In the genomic region with DNA sequence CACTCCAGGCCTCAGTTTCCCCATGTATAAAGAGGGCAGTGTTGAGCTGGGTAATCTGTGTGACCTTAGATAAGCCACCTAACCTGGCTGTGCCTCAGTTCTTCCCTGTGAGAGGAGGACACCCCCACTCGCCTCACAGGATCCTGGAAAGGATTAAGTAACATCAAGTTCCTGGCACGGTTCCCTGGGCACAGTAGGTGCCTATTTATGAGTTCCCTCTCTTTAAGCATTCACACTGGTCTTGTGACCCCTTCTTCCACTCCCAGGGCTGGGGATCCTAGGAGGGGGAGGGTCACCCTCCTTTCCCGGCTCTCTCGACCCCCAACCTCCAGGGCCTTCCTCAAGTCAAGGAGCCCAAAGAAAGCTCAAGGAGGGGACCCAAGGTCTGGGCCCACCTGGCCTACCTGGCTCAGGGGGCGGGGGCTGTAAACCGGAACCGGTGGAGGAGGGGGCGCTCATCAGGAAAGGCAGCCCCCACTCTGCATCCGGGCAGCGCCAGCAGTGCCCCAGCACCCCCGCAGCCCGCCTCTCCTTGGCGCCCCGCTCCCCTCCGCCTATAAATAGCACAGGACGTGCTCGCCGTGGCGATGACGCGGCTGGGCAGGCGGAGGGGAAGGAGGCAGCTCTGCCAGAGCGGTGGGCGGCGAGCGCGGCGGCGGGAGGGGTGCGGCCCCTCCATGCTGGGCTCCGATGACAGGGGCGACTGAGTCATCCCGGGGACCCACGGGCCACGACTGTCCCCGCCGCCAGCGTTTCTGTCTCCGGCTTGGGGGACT, we compare ENCODE assay signal across 9 cellular contexts. TPM values are rescaled to one million over a fixed set of nuclear protein-coding genes. Genes with fewer than 3 reads are reported as not detected.
A peak's percentile ranks its signal among the peaks of the same experiment; 100 is the strongest.
DNase-seq lines count a peak whose midpoint lies in the region; ATAC-seq, FAIRE-seq and TF ChIP-seq lines count a peak whose summit lies in the region.
"Had no signal": no experiment of that assay in that cellular context is flagged by ENCODE, and none has a peak within 500 bp of the region (broad histone marks: within the 10 kb centered on the region; RNA-seq: fewer than 3 reads in every experiment).

No MANE protein-coding gene starts in this region.

- H3K4me2 ChIP-seq in HepG2 (ENCODE audit: low read depth, low read length) = no peak overlapping the region

- no peak overlapping the region for H2AFZ ChIP-seq in HepG2 (ENCODE audit: low read length)

- no peak for TF ChIP-seq POLR2A in HepG2 (IDR thresholded peaks at IDR 0.05; ENCODE audit: insufficient read depth in 1 of 2, low read depth in 2 of 2, low read length in 2 of 2)

- H3K36me3 Mint-ChIP-seq in central memory CD8-positive, alpha-beta T cell (ENCODE audit: insufficient read depth) = peaks cover 8% of the 10 kb centered on the region

- DNase-seq in activated CD4-positive, alpha-beta T cell treated with anti-CD3 and anti-CD28 coated beads for 1 hour = peak; percentile 59
- peak; percentile 51 for DNase-seq in central memory CD8-positive, alpha-beta T cell (ENCODE audit: low spot score in 2 of 2)
- DNase-seq in HepG2 (ENCODE audit: low spot score) (no peak), NCI-H526 (lab: John Stamatoyannopoulos, UW) (no peak), NCI-H524 treated with DMSO at 0.1 percent for 48 hours (lab: John Stamatoyannopoulos, UW) (no peak), NCI-H187 (lab: John Stamatoyannopoulos, UW) (no peak)
- peak; percentile 75 for DNase-seq in stimulated activated CD4-positive, alpha-beta T cell treated with anti-CD3 and anti-CD28 coated beads, Interleukin-4, amount 100 ng/mL, for 1 hour

- H3K4me3 Mint-ChIP-seq in central memory CD8-positive, alpha-beta T cell = peak overlapping the region; percentile 64

- H3K79me2 ChIP-seq in HepG2 (ENCODE audit: insufficient read depth, low read length) = no peaks in the 10 kb centered on the region

- intact Hi-C loops in HepG2 (cut with micrococcal nuclease; ENCODE audit: unreplicated experiment) = no loop called here

- in situ Hi-C loops in HepG2 (cut with HindIII; ENCODE audit: extremely low pct_ligation_motif_present, low pct_unique_long_range_greater_than_20kb) = no loop called here

- H3K27ac ChIP-seq in HUES64 (ENCODE audit: low read depth, low read length) (no peak overlapping the region), HepG2 (ENCODE audit: extremely low read length, insufficient read depth, low read length) (no peak overlapping the region)

- no peak for TF ChIP-seq RAD21 in HepG2 (CRISPR knock-in tag; IDR thresholded peaks at IDR 0.05)

- H3K27me3 Mint-ChIP-seq in central memory CD8-positive, alpha-beta T cell = peaks cover 13% of the 10 kb centered on the region

- H3K9me3 Mint-ChIP-seq in central memory CD8-positive, alpha-beta T cell = no peaks in the 10 kb centered on the region

- BruUV-seq in HepG2 (replicated peaks; lab: Mats Ljungman, UMichigan) = no TSS peak

- H3K4me1 Mint-ChIP-seq in central memory CD8-positive, alpha-beta T cell = peaks cover 21% of the 10 kb centered on the region

- H3K4me1 ChIP-seq in HUES64 (ENCODE audit: insufficient read depth, low read length) (peaks cover 13% of the 10 kb centered on the region; the same call in 1 of the 2 replicates), HepG2 (ENCODE audit: insufficient read depth, low read length) (no peaks in the 10 kb centered on the region)

- H3K27ac Mint-ChIP-seq in central memory CD8-positive, alpha-beta T cell (ENCODE audit: low read depth) = peak overlapping the region; percentile 78

- no peaks in the 10 kb centered on the region; the same call in 1 of the 2 replicates for H4K20me1 ChIP-seq in HepG2 (ENCODE audit: insufficient read depth, low read length)

- H3K36me3 ChIP-seq in HUES64 (ENCODE audit: insufficient read depth, low read length) = peaks cover 8% of the 10 kb centered on the region
- H3K36me3 ChIP-seq in HepG2 (replicated peaks in 1 of 2; ENCODE audit: control insufficient read depth in 1 of 2, insufficient read depth in 2 of 2, low read length in 2 of 2) = peaks cover 4 to 7% of the 10 kb centered on the region in 2 experiments; a peak in 4 of 5 replicates

- peak; percentile 71 for ATAC-seq in central memory CD8-positive, alpha-beta T cell (replicated peaks; ENCODE audit: extremely low read depth, poor library complexity, severe bottlenecking)
- no peak for ATAC-seq in HepG2

- POLR2A ChIA-PET in HepG2 (lab: Yijun Ruan, JAX) = interaction anchor here (3.0 kb wide), 1 partner anchor 10 kb away, joined by 22 read pairs; a partner anchor contains a TSS

- H3K4me3 ChIP-seq in HUES64 (ENCODE audit: low read length) (peak overlapping the region; percentile 53), HepG2 (replicated peaks in 1 of 3; ENCODE audit: insufficient read depth in 1 of 3, low read depth in 2 of 3, low read length in 3 of 3) (no peak overlapping the region)

- peaks cover 16% of the 10 kb centered on the region for H3K27me3 ChIP-seq in HUES64 (ENCODE audit: insufficient read depth, low read length)
- H3K27me3 ChIP-seq in HepG2 (ENCODE audit: control insufficient read depth in 1 of 2, insufficient read depth in 2 of 2, low read length in 2 of 2) = peaks cover 13 to 58% of the 10 kb centered on the region in 2 experiments; a peak in 4 of 5 replicates

- CTCF ChIA-PET in HepG2 (lab: Yijun Ruan, JAX; ENCODE audit: low intra/inter-chr PET ratio, low total read pairs) = interaction anchor here (4.3 kb wide), 1 partner anchor 35 kb away, joined by 35 read pairs; no protein-coding TSS in a partner anchor

- no peak for TF ChIP-seq CTCF in HepG2 (CRISPR knock-in tag; IDR thresholded peaks at IDR 0.05)

- 9% methylated on average over 39 of the region's 39 CpGs for WGBS in HUES64
- WGBS in HepG2 (ENCODE audit: low lambda C conversion rate) = 25% methylated on average over 13 of the region's 39 CpGs

- FAIRE-seq in HepG2 (lab: Jason Lieb, UNC) = no peak
- FAIRE-seq: colon had no signal

- no peak for TF ChIP-seq EP300 in HepG2 (IDR thresholded peaks at IDR 0.05; ENCODE audit: low read depth in 2 of 2, low read length in 2 of 2)
- TF ChIP-seq EP300 in HepG2 (CRISPR knock-in tag; IDR thresholded peaks at IDR 0.05; ENCODE audit: borderline replicate concordance) = no peak

- H3K9ac ChIP-seq in HUES64 (ENCODE audit: low read depth, low read length) (peak overlapping the region; percentile 38; the same call in 1 of the 2 replicates), HepG2 (ENCODE audit: insufficient read depth, low read depth, low read length) (no peak overlapping the region)

- H3K9me3 ChIP-seq in HUES64 (ENCODE audit: insufficient read depth, low read depth, low read length) (no peaks in the 10 kb centered on the region), HepG2 (ENCODE audit: low read length) (no peaks in the 10 kb centered on the region)

RNA-seq across cellular contexts. Expression of a gene that starts 9.4 kb away (rescaled TPM):
- 2,560 TPM for polyA plus RNA-seq in HUES64 (2013, experiment 1 of 2)
- 2,667 TPM for polyA plus RNA-seq in HUES64 (2013, experiment 2 of 2)
- 2,768 and 3,257 TPM in 2 replicates for total RNA-seq in HepG2 (2016; rRNA removed; fragmentation: Illumina TruSeq; extraction: Trizol)
- total RNA-seq in HepG2 (2016; cell fraction: cytosol; rRNA removed; fragmentation: Illumina TruSeq; extraction: Trizol; ENCODE audit: low read depth) = 3,353 and 3,708 TPM in 2 replicates
- total RNA-seq in HepG2 (2016; cell fraction: insoluble cytoplasmic fraction; rRNA removed; fragmentation: Illumina TruSeq; extraction: Trizol) = 2,694 and 3,334 TPM in 2 replicates
- 5,175 and 5,294 TPM in 2 replicates for total RNA-seq in HepG2 (2016; cell fraction: membrane; rRNA removed; fragmentation: Illumina TruSeq; extraction: Trizol)
- 990 and 1,076 TPM in 2 replicates for total RNA-seq in HepG2 (2016; cell fraction: nucleus; rRNA removed; fragmentation: Illumina TruSeq; extraction: Trizol)
- polyA plus RNA-seq in HepG2 (2011; rRNA removed) = 2,522 and 2,554 TPM in 2 replicates
- 3,383 and 3,728 TPM in 2 replicates for polyA plus RNA-seq in HepG2 (2011; cell fraction: cytosol; rRNA removed)
- polyA plus RNA-seq in HepG2 (2011; cell fraction: nucleus; rRNA removed) = 768 and 1,029 TPM in 2 replicates
- 2,340 and 2,506 TPM in 2 replicates for polyA plus RNA-seq in HepG2 (2012)
- 5,160 and 5,701 TPM in 2 replicates for polyA plus RNA-seq in HepG2 (2016; cell fraction: cytosol; fragmentation: Illumina TruSeq; extraction: Trizol; ENCODE audit: low read depth)
- 4,287 and 4,430 TPM in 2 replicates for polyA plus RNA-seq in HepG2 (2016; cell fraction: insoluble cytoplasmic fraction; fragmentation: Illumina TruSeq; extraction: Trizol; ENCODE audit: low read depth)
- 6,675 and 6,831 TPM in 2 replicates for polyA plus RNA-seq in HepG2 (2016; cell fraction: membrane; fragmentation: Illumina TruSeq; extraction: Trizol; ENCODE audit: low read depth)
- 2,116 and 2,174 TPM in 2 replicates for polyA plus RNA-seq in HepG2 (2016; cell fraction: nucleus; fragmentation: Illumina TruSeq; extraction: Trizol; ENCODE audit: insufficient read depth, low read depth)
- polyA minus RNA-seq in HepG2 (2011; rRNA and poly(A)+ RNA removed; ENCODE audit: low replicate concordance) = 413 and 602 TPM in 2 replicates
- polyA minus RNA-seq in HepG2 (2011; cell fraction: cytosol; rRNA and poly(A)+ RNA removed) = 764 and 846 TPM in 2 replicates
- polyA minus RNA-seq in HepG2 (2011; cell fraction: nucleus; rRNA and poly(A)+ RNA removed) = 184 and 212 TPM in 2 replicates

RNA-seq across cellular contexts. Expression of a gene that starts 12.0 kb away (rescaled TPM):
- polyA plus RNA-seq in HUES64 (2013, experiment 1 of 2) = 4.7 TPM
- 6.3 TPM for polyA plus RNA-seq in HUES64 (2013, experiment 2 of 2)
- 0.60 and 0.75 TPM in 2 replicates for total RNA-seq in HepG2 (2016; rRNA removed; fragmentation: Illumina TruSeq; extraction: Trizol)
- 0.26 and 0.71 TPM in 2 replicates for total RNA-seq in HepG2 (2016; cell fraction: cytosol; rRNA removed; fragmentation: Illumina TruSeq; extraction: Trizol; ENCODE audit: low read depth)
- 0.19 and 0.84 TPM in 2 replicates for total RNA-seq in HepG2 (2016; cell fraction: insoluble cytoplasmic fraction; rRNA removed; fragmentation: Illumina TruSeq; extraction: Trizol)
- total RNA-seq in HepG2 (2016; cell fraction: membrane; rRNA removed; fragmentation: Illumina TruSeq; extraction: Trizol) = 0.34 and 0.48 TPM in 2 replicates
- total RNA-seq in HepG2 (2016; cell fraction: nucleus; rRNA removed; fragmentation: Illumina TruSeq; extraction: Trizol) = 1.8 TPM in 2 replicates
- polyA plus RNA-seq in HepG2 (2011; rRNA removed) = 1.5 and 2.9 TPM in 2 replicates
- polyA plus RNA-seq in HepG2 (2011; cell fraction: cytosol; rRNA removed) = 0.50 and 0.51 TPM in 2 replicates
- 8.4 and 12.2 TPM in 2 replicates for polyA plus RNA-seq in HepG2 (2011; cell fraction: nucleus; rRNA removed)
- 1.3 and 1.5 TPM in 2 replicates for polyA plus RNA-seq in HepG2 (2012)
- 0.28 and 0.34 TPM in 2 replicates for polyA plus RNA-seq in HepG2 (2016; cell fraction: cytosol; fragmentation: Illumina TruSeq; extraction: Trizol; ENCODE audit: low read depth)
- 0.47 and 0.96 TPM in 2 replicates for polyA plus RNA-seq in HepG2 (2016; cell fraction: insoluble cytoplasmic fraction; fragmentation: Illumina TruSeq; extraction: Trizol; ENCODE audit: low read depth)
- polyA plus RNA-seq in HepG2 (2016; cell fraction: membrane; fragmentation: Illumina TruSeq; extraction: Trizol; ENCODE audit: low read depth) = 0.38 and 0.40 TPM in 2 replicates
- 4.7 and 7.2 TPM in 2 replicates for polyA plus RNA-seq in HepG2 (2016; cell fraction: nucleus; fragmentation: Illumina TruSeq; extraction: Trizol; ENCODE audit: insufficient read depth, low read depth)
- 4.4 and 8.5 TPM in 2 replicates for polyA minus RNA-seq in HepG2 (2011; rRNA and poly(A)+ RNA removed; ENCODE audit: low replicate concordance)
- polyA minus RNA-seq in HepG2 (2011; cell fraction: cytosol; rRNA and poly(A)+ RNA removed) = 0.40 and 1.3 TPM in 2 replicates
- polyA minus RNA-seq in HepG2 (2011; cell fraction: nucleus; rRNA and poly(A)+ RNA removed) = 3.0 and 5.8 TPM in 2 replicates

RNA-seq across cellular contexts. Expression of a gene that starts 16.2 kb away (rescaled TPM):
- 1.1 TPM for polyA plus RNA-seq in HUES64 (2013, experiment 1 of 2)
- polyA plus RNA-seq in HUES64 (2013, experiment 2 of 2) = 1.4 TPM
- not detected in 2 replicates for total RNA-seq in HepG2 (2016; rRNA removed; fragmentation: Illumina TruSeq; extraction: Trizol)
- total RNA-seq in HepG2 (2016; cell fraction: cytosol; rRNA removed; fragmentation: Illumina TruSeq; extraction: Trizol; ENCODE audit: low read depth) = not detected in 2 replicates
- not detected in 2 replicates for total RNA-seq in HepG2 (2016; cell fraction: insoluble cytoplasmic fraction; rRNA removed; fragmentation: Illumina TruSeq; extraction: Trizol)
- not detected in 2 replicates for total RNA-seq in HepG2 (2016; cell fraction: membrane; rRNA removed; fragmentation: Illumina TruSeq; extraction: Trizol)
- not detected in 2 replicates for total RNA-seq in HepG2 (2016; cell fraction: nucleus; rRNA removed; fragmentation: Illumina TruSeq; extraction: Trizol)
- polyA plus RNA-seq in HepG2 (2011; rRNA removed) = not detected in 2 replicates
- not detected in 2 replicates for polyA plus RNA-seq in HepG2 (2011; cell fraction: cytosol; rRNA removed)
- polyA plus RNA-seq in HepG2 (2011; cell fraction: nucleus; rRNA removed) = not detected in 2 replicates
- not detected in 2 replicates for polyA plus RNA-seq in HepG2 (2012)
- polyA plus RNA-seq in HepG2 (2016; cell fraction: cytosol; fragmentation: Illumina TruSeq; extraction: Trizol; ENCODE audit: low read depth) = 0.02 TPM in 1 of 2 replicates, not detected in the other
- polyA plus RNA-seq in HepG2 (2016; cell fraction: insoluble cytoplasmic fraction; fragmentation: Illumina TruSeq; extraction: Trizol; ENCODE audit: low read depth) = not detected in 2 replicates
- not detected in 2 replicates for polyA plus RNA-seq in HepG2 (2016; cell fraction: membrane; fragmentation: Illumina TruSeq; extraction: Trizol; ENCODE audit: low read depth)
- polyA plus RNA-seq in HepG2 (2016; cell fraction: nucleus; fragmentation: Illumina TruSeq; extraction: Trizol; ENCODE audit: insufficient read depth, low read depth) = not detected in 2 replicates
- polyA minus RNA-seq in HepG2 (2011; rRNA and poly(A)+ RNA removed; ENCODE audit: low replicate concordance) = 0.37 TPM in 1 of 2 replicates, not detected in the other
- not detected in 2 replicates for polyA minus RNA-seq in HepG2 (2011; cell fraction: cytosol; rRNA and poly(A)+ RNA removed)
- polyA minus RNA-seq in HepG2 (2011; cell fraction: nucleus; rRNA and poly(A)+ RNA removed) = not detected in 2 replicates

RNA-seq across cellular contexts. Expression of a gene that starts 43.5 kb away (rescaled TPM):
- not detected for polyA plus RNA-seq in HUES64 (2013, experiment 1 of 2)
- not detected for polyA plus RNA-seq in HUES64 (2013, experiment 2 of 2)
- not detected in 2 replicates for total RNA-seq in HepG2 (2016; rRNA removed; fragmentation: Illumina TruSeq; extraction: Trizol)
- total RNA-seq in HepG2 (2016; cell fraction: cytosol; rRNA removed; fragmentation: Illumina TruSeq; extraction: Trizol; ENCODE audit: low read depth) = not detected in 2 replicates
- not detected in 2 replicates for total RNA-seq in HepG2 (2016; cell fraction: insoluble cytoplasmic fraction; rRNA removed; fragmentation: Illumina TruSeq; extraction: Trizol)
- not detected in 2 replicates for total RNA-seq in HepG2 (2016; cell fraction: membrane; rRNA removed; fragmentation: Illumina TruSeq; extraction: Trizol)
- not detected in 2 replicates for total RNA-seq in HepG2 (2016; cell fraction: nucleus; rRNA removed; fragmentation: Illumina TruSeq; extraction: Trizol)
- polyA plus RNA-seq in HepG2 (2011; rRNA removed) = not detected in 2 replicates
- not detected in 2 replicates for polyA plus RNA-seq in HepG2 (2011; cell fraction: cytosol; rRNA removed)
- not detected in 2 replicates for polyA plus RNA-seq in HepG2 (2011; cell fraction: nucleus; rRNA removed)
- polyA plus RNA-seq in HepG2 (2012) = not detected in 2 replicates
- not detected in 2 replicates for polyA plus RNA-seq in HepG2 (2016; cell fraction: cytosol; fragmentation: Illumina TruSeq; extraction: Trizol; ENCODE audit: low read depth)
- not detected in 2 replicates for polyA plus RNA-seq in HepG2 (2016; cell fraction: insoluble cytoplasmic fraction; fragmentation: Illumina TruSeq; extraction: Trizol; ENCODE audit: low read depth)
- not detected in 2 replicates for polyA plus RNA-seq in HepG2 (2016; cell fraction: membrane; fragmentation: Illumina TruSeq; extraction: Trizol; ENCODE audit: low read depth)
- not detected in 2 replicates for polyA plus RNA-seq in HepG2 (2016; cell fraction: nucleus; fragmentation: Illumina TruSeq; extraction: Trizol; ENCODE audit: insufficient read depth, low read depth)
- 0.09 TPM in 1 of 2 replicates, not detected in the other for polyA minus RNA-seq in HepG2 (2011; rRNA and poly(A)+ RNA removed; ENCODE audit: low replicate concordance)
- polyA minus RNA-seq in HepG2 (2011; cell fraction: cytosol; rRNA and poly(A)+ RNA removed) = not detected in 2 replicates
- not detected in 2 replicates for polyA minus RNA-seq in HepG2 (2011; cell fraction: nucleus; rRNA and poly(A)+ RNA removed)

RNA-seq across cellular contexts. Expression of a gene that starts 58.1 kb away (rescaled TPM):
- polyA plus RNA-seq in HUES64 (2013, experiment 1 of 2) = 0.60 TPM
- polyA plus RNA-seq in HUES64 (2013, experiment 2 of 2) = 0.32 TPM
- not detected in 2 replicates for total RNA-seq in HepG2 (2016; rRNA removed; fragmentation: Illumina TruSeq; extraction: Trizol)
- not detected in 2 replicates for total RNA-seq in HepG2 (2016; cell fraction: cytosol; rRNA removed; fragmentation: Illumina TruSeq; extraction: Trizol; ENCODE audit: low read depth)
- not detected in 2 replicates for total RNA-seq in HepG2 (2016; cell fraction: insoluble cytoplasmic fraction; rRNA removed; fragmentation: Illumina TruSeq; extraction: Trizol)
- not detected in 2 replicates for total RNA-seq in HepG2 (2016; cell fraction: membrane; rRNA removed; fragmentation: Illumina TruSeq; extraction: Trizol)
- total RNA-seq in HepG2 (2016; cell fraction: nucleus; rRNA removed; fragmentation: Illumina TruSeq; extraction: Trizol) = not detected in 2 replicates
- not detected in 2 replicates for polyA plus RNA-seq in HepG2 (2011; rRNA removed)
- not detected in 2 replicates for polyA plus RNA-seq in HepG2 (2011; cell fraction: cytosol; rRNA removed)
- not detected in 2 replicates for polyA plus RNA-seq in HepG2 (2011; cell fraction: nucleus; rRNA removed)
- not detected in 2 replicates for polyA plus RNA-seq in HepG2 (2012)
- not detected in 2 replicates for polyA plus RNA-seq in HepG2 (2016; cell fraction: cytosol; fragmentation: Illumina TruSeq; extraction: Trizol; ENCODE audit: low read depth)
- polyA plus RNA-seq in HepG2 (2016; cell fraction: insoluble cytoplasmic fraction; fragmentation: Illumina TruSeq; extraction: Trizol; ENCODE audit: low read depth) = not detected in 2 replicates
- not detected in 2 replicates for polyA plus RNA-seq in HepG2 (2016; cell fraction: membrane; fragmentation: Illumina TruSeq; extraction: Trizol; ENCODE audit: low read depth)
- polyA plus RNA-seq in HepG2 (2016; cell fraction: nucleus; fragmentation: Illumina TruSeq; extraction: Trizol; ENCODE audit: insufficient read depth, low read depth) = not detected in 2 replicates
- polyA minus RNA-seq in HepG2 (2011; rRNA and poly(A)+ RNA removed; ENCODE audit: low replicate concordance) = 0.44 TPM in 1 of 2 replicates, not detected in the other
- not detected in 2 replicates for polyA minus RNA-seq in HepG2 (2011; cell fraction: cytosol; rRNA and poly(A)+ RNA removed)
- not detected in 2 replicates for polyA minus RNA-seq in HepG2 (2011; cell fraction: nucleus; rRNA and poly(A)+ RNA removed)

Comparison
In these comparisons a context has a peak if more than half of its experiments do, and no peak if none do; other contexts are left out.
1. DNase-seq: peak in activated CD4-positive, alpha-beta T cell treated with anti-CD3 and anti-CD28 coated beads for 1 hour (single experiment), central memory CD8-positive, alpha-beta T cell (2 of 2) and stimulated activated CD4-positive, alpha-beta T cell treated with anti-CD3 and anti-CD28 coated beads, Interleukin-4, amount 100 ng/mL, for 1 hour (single experiment); none in HepG2 (single experiment), NCI-H526 (0 of 2), NCI-H524 treated with DMSO at 0.1 percent for 48 hours (single experiment) and NCI-H187 (0 of 2).